Comparison of ENCODE assay signal across 15 cellular contexts in genomic region chr3:195086885-195087284, GRCh38.
DNase-seq lines count a peak whose midpoint lies in the region; ATAC-seq and TF ChIP-seq lines count a peak whose summit lies in the region.
"Had no signal": no experiment of that assay in that cellular context is flagged by ENCODE, and none has a peak within 500 bp of the region (broad histone marks: within the 10 kb centered on the region; RNA-seq: fewer than 3 reads in every experiment).

No MANE protein-coding gene starts in this region.

- peak; percentile 3 for DNase-seq in left ventricle myocardium inferior
- DNase-seq in naive thymus-derived CD8-positive, alpha-beta T cell: peak in 1 of 10 donors; percentile 45
- no peak for DNase-seq in LoVo (ENCODE audit: low spot score)
- DNase-seq: activated CD4-positive, alpha-beta T cell treated with anti-CD3 and anti-CD28 coated beads for 48 hours; cerebellar nuclear complex; foreskin melanocyte; GOT3; islet precursor cell; NCI-H1092 had no signal

- TF ChIP-seq CTCF in left ventricle myocardium inferior (IDR thresholded peaks at IDR 0.05; ENCODE audit: borderline replicate concordance): no peak

- intact Hi-C loops in left ventricle myocardium inferior (cut with micrococcal nuclease): no loop called here

- H3K9ac ChIP-seq in BLaER1 (no peak overlapping the region; the same call in 1 of the 2 replicates), HUES64 (ENCODE audit: low read depth, low read length) (peak overlapping the region; percentile 76)

- peak overlapping the region in 7 of 10 donors; percentile 79 to 94 (median 87) for H3K27ac Mint-ChIP-seq in naive thymus-derived CD8-positive, alpha-beta T cell

- POLR2A ChIA-PET in naive thymus-derived CD8-positive, alpha-beta T cell (lab: Charles Lee): interaction anchor here (0.5 to 1.8 kb wide), 2 partner anchors 415 to 691 kb away, joined by 4 to 7 read pairs; partner anchors contain the start of gene LSG1

- peak overlapping the region; percentile 72 for H3K4me2 ChIP-seq in BLaER1

- H3K4me3 ChIP-seq in BLaER1 (no peak overlapping the region), HUES64 (ENCODE audit: low read length) (peak overlapping the region; percentile 58), left ventricle myocardium inferior (no peak overlapping the region)

- H3K27me3 ChIP-seq in BLaER1 (no peaks in the 10 kb centered on the region), HUES64 (ENCODE audit: insufficient read depth, low read length) (no peaks in the 10 kb centered on the region), left ventricle myocardium inferior (ENCODE audit: low read depth) (no peaks in the 10 kb centered on the region)

- H4K20me1 ChIP-seq in BLaER1: no peaks in the 10 kb centered on the region

- H3K36me3 Mint-ChIP-seq in naive thymus-derived CD8-positive, alpha-beta T cell: peaks cover 0 to 2% (median 0%) of the 10 kb centered on the region in 3 donors

- ATAC-seq in naive thymus-derived CD8-positive, alpha-beta T cell: no peak
- ATAC-seq in HG02973 (IDR thresholded peaks at IDR 0.05; ENCODE audit: unreplicated experiment) (no peak), GM21515 (IDR thresholded peaks at IDR 0.05; ENCODE audit: unreplicated experiment) (no peak), HG03108 (IDR thresholded peaks at IDR 0.05; ENCODE audit: unreplicated experiment) (no peak)

- no peaks in the 10 kb centered on the region for H3K9me3 Mint-ChIP-seq in naive thymus-derived CD8-positive, alpha-beta T cell
- H3K9me3 Mint-ChIP-seq: T-helper 1 cell treated with Interleukin-12 subunit alpha and Interleukin-12 subunit beta and Interleukin-4 antibody, amounts not matched to agents 30 μg/mL and 1 μg/mL, for 36 hours had no signal

- WGBS in HUES64: 80% methylated on average over 13 of the region's 13 CpGs

- H3K27ac ChIP-seq in BLaER1: peak overlapping the region; percentile 56
- no peak overlapping the region for H3K27ac ChIP-seq in HUES64 (ENCODE audit: low read depth, low read length)
- no peak overlapping the region for H3K27ac ChIP-seq in left ventricle myocardium inferior (replicated peaks)

- H3K36me3 ChIP-seq in BLaER1 (no peaks in the 10 kb centered on the region), HUES64 (ENCODE audit: insufficient read depth, low read length) (no peaks in the 10 kb centered on the region), left ventricle myocardium inferior (no peaks in the 10 kb centered on the region)

- H3K9me3 ChIP-seq in BLaER1: no peaks in the 10 kb centered on the region
- no peaks in the 10 kb centered on the region for H3K9me3 ChIP-seq in HUES64 (ENCODE audit: insufficient read depth, low read depth, low read length)
- no peaks in the 10 kb centered on the region for H3K9me3 ChIP-seq in left ventricle myocardium inferior (replicated peaks)

- peak overlapping the region in 1 of 10 donors; percentile 73 for H3K4me3 Mint-ChIP-seq in naive thymus-derived CD8-positive, alpha-beta T cell

- no peaks in the 10 kb centered on the region for H3K27me3 Mint-ChIP-seq in naive thymus-derived CD8-positive, alpha-beta T cell

- H3K4me1 Mint-ChIP-seq in naive thymus-derived CD8-positive, alpha-beta T cell: peaks cover 5 to 13% (median 11%) of the 10 kb centered on the region in 4 donors

- H3K4me1 ChIP-seq in BLaER1 (peaks cover 56% of the 10 kb centered on the region), HUES64 (ENCODE audit: insufficient read depth, low read length) (peaks cover 15% of the 10 kb centered on the region; the same call in 1 of the 2 replicates), left ventricle myocardium inferior (peaks cover 18% of the 10 kb centered on the region)
